In genomic region chr1:54125671-54126070, GRCh38 we compare ENCODE assay signal across 9 cellular contexts. TPM values are rescaled to one million over a fixed set of nuclear protein-coding genes. Genes with fewer than 3 reads are reported as not detected.
DNase-seq lines count a peak whose midpoint lies in the region; ATAC-seq and TF ChIP-seq lines count a peak whose summit lies in the region.
"Had no signal": no experiment of that assay in that cellular context is flagged by ENCODE, and none has a peak within 500 bp of the region (broad histone marks: within the 10 kb centered on the region; RNA-seq: fewer than 3 reads in every experiment).

No MANE protein-coding gene starts in this region.

- H3K9me3 ChIP-seq in mesenchymal stem cell (ENCODE audit: control insufficient read depth, low read length), result no peaks in the 10 kb centered on the region

- H4K8ac ChIP-seq in mesenchymal stem cell (ENCODE audit: low read length), result no peak overlapping the region

- peaks cover 7% of the 10 kb centered on the region in 2 donors for H3K27me3 Mint-ChIP-seq in stimulated activated naive B cell treated with anti-CD40 and anti-IgM and Interleukin-4, amounts not matched to agents 10 μg/mL and 1 μg/mL and 100 μg/mL, for 72 hours

- H3K14ac ChIP-seq in mesenchymal stem cell (ENCODE audit: low read length in 2 of 2), result no peak overlapping the region

- H3K4me1 ChIP-seq in mesenchymal stem cell (ENCODE audit: control insufficient read depth, insufficient read depth, low read depth, low read length), result peaks cover 12% of the 10 kb centered on the region

- no peaks in the 10 kb centered on the region for H3K9me3 Mint-ChIP-seq in stimulated activated naive B cell treated with anti-CD40 and anti-IgM and Interleukin-4, amounts not matched to agents 10 μg/mL and 1 μg/mL and 100 μg/mL, for 72 hours
- H3K9me3 Mint-ChIP-seq: nephron progenitor cell had no signal

- no peak for ATAC-seq in stimulated activated naive B cell treated with anti-CD40 and anti-IgM and Interleukin-4, amounts not matched to agents 10 μg/mL and 1 μg/mL and 100 μg/mL, for 72 hours (replicated peaks)
- ATAC-seq in GM21360 (IDR thresholded peaks at IDR 0.05; ENCODE audit: unreplicated experiment), result no peak

- H3K4me3 Mint-ChIP-seq in stimulated activated naive B cell treated with anti-CD40 and anti-IgM and Interleukin-4, amounts not matched to agents 10 μg/mL and 1 μg/mL and 100 μg/mL, for 72 hours, result no peak overlapping the region
- H3K4me3 Mint-ChIP-seq: nephron progenitor cell had no signal

- 95% methylated on average over 5 of the region's 5 CpGs for WGBS in mesenchymal stem cell

- H3K27ac ChIP-seq in mesenchymal stem cell (ENCODE audit: low read length, poor library complexity, severe bottlenecking), result no peak overlapping the region

- DNase-seq in AG09319 (ENCODE audit: extremely low read depth, low read depth), result no peak
- peak; percentile 35 for DNase-seq in HuH-7.5 (ENCODE audit: low spot score)
- peak; percentile 33 for DNase-seq in choroid plexus epithelial cell (ENCODE audit: low read depth)
- DNase-seq in mesenchymal stem cell, result peak; percentile 16
- no peak for DNase-seq in COLO829 (ENCODE audit: low spot score)
- no peak for DNase-seq in NCI-H2107 (lab: John Stamatoyannopoulos, UW)
- DNase-seq in stimulated activated naive B cell treated with anti-CD40 and anti-IgM and Interleukin-4, amounts not matched to agents 10 μg/mL and 1 μg/mL and 100 μg/mL, for 72 hours, result no peak
- DNase-seq: nephron progenitor cell had no signal

- H3K4me1 Mint-ChIP-seq in stimulated activated naive B cell treated with anti-CD40 and anti-IgM and Interleukin-4, amounts not matched to agents 10 μg/mL and 1 μg/mL and 100 μg/mL, for 72 hours, result peaks cover 6 to 9% of the 10 kb centered on the region in 2 donors

- H3K4me3 ChIP-seq in choroid plexus epithelial cell (ENCODE audit: low read depth, low read length) (no peak overlapping the region), mesenchymal stem cell (ENCODE audit: insufficient read depth in 1 of 2, low read depth in 1 of 2, low read length in 2 of 2) (no peak overlapping the region)

- no peaks in the 10 kb centered on the region for H3K36me3 ChIP-seq in mesenchymal stem cell (ENCODE audit: control insufficient read depth in 1 of 2, insufficient read depth in 2 of 2, low read depth in 1 of 2, low read length in 2 of 2)

- H3K27ac Mint-ChIP-seq in stimulated activated naive B cell treated with anti-CD40 and anti-IgM and Interleukin-4, amounts not matched to agents 10 μg/mL and 1 μg/mL and 100 μg/mL, for 72 hours, result no peak overlapping the region
- H3K27ac Mint-ChIP-seq: nephron progenitor cell had no signal

- H3K27me3 ChIP-seq in mesenchymal stem cell (ENCODE audit: control insufficient read depth in 1 of 2, insufficient read depth in 1 of 2, low read length in 2 of 2), result peaks cover 18 to 27% of the 10 kb centered on the region in 2 experiments

- H3K79me1 ChIP-seq in mesenchymal stem cell (replicated peaks; ENCODE audit: low read length, poor library complexity, severe bottlenecking), result no peaks in the 10 kb centered on the region

- no peak overlapping the region for H2AK5ac ChIP-seq in mesenchymal stem cell (ENCODE audit: low read length, severe bottlenecking)

- H2BK5ac ChIP-seq in mesenchymal stem cell (ENCODE audit: low read depth, low read length, poor library complexity, severe bottlenecking), result no peak overlapping the region

- H3K18ac ChIP-seq in mesenchymal stem cell (ENCODE audit: low read depth in 1 of 2, low read length in 2 of 2), result no peak overlapping the region

- H4K91ac ChIP-seq in mesenchymal stem cell (ENCODE audit: low read length), result no peak overlapping the region

- H3K4me2 ChIP-seq in mesenchymal stem cell (ENCODE audit: low read length, poor library complexity, severe bottlenecking), result no peak overlapping the region

- no peak overlapping the region for H3K9ac ChIP-seq in mesenchymal stem cell (ENCODE audit: low read length)

- no peak overlapping the region for H3K23ac ChIP-seq in mesenchymal stem cell (ENCODE audit: low read length in 2 of 2)

- TF ChIP-seq CTCF in AG09319 (IDR thresholded peaks at IDR 0.05; ENCODE audit: low read depth, low read length) (peak; percentile 33), choroid plexus epithelial cell (conservative IDR thresholded peaks at IDR 0.05; ENCODE audit: low read depth, low read length) (peak; percentile 47)

- no peak overlapping the region for H2BK12ac ChIP-seq in mesenchymal stem cell (ENCODE audit: low read length in 2 of 2)

- no peak overlapping the region for H2AFZ ChIP-seq in mesenchymal stem cell (ENCODE audit: low read depth, low read length)

- H2BK120ac ChIP-seq in mesenchymal stem cell (ENCODE audit: low read depth, low read length), result no peak overlapping the region

- H3K36me3 Mint-ChIP-seq in stimulated activated naive B cell treated with anti-CD40 and anti-IgM and Interleukin-4, amounts not matched to agents 10 μg/mL and 1 μg/mL and 100 μg/mL, for 72 hours, result peaks cover 0 to 3% of the 10 kb centered on the region in 2 donors

- no peak overlapping the region for H2BK15ac ChIP-seq in mesenchymal stem cell (ENCODE audit: low read depth, poor library complexity, severe bottlenecking)

- H3K4ac ChIP-seq in mesenchymal stem cell (ENCODE audit: low read depth in 1 of 2, low read length in 2 of 2), result no peak overlapping the region

RNA-seq across cellular contexts. Expression of gene CDCP2, which starts 27.1 kb away (rescaled TPM):
- polyA plus RNA-seq in mesenchymal stem cell (2013, experiment 1 of 2), result not detected
- polyA plus RNA-seq in mesenchymal stem cell (2013, experiment 2 of 2), result not detected

Comparison
In these comparisons a context has a peak if more than half of its experiments do, and no peak if none do; other contexts are left out.
1. DNase-seq: peak in HuH-7.5 (single experiment), choroid plexus epithelial cell (single experiment) and mesenchymal stem cell (single experiment); none in AG09319 (single experiment), COLO829 (single experiment), NCI-H2107 (single experiment) and stimulated activated naive B cell treated with anti-CD40 and anti-IgM and Interleukin-4, amounts not matched to agents 10 μg/mL and 1 μg/mL and 100 μg/mL, for 72 hours (single experiment).